In genomic region chr13:68944272-68944671, GRCh38 we compare ENCODE assay signal across 18 cellular contexts.
DNase-seq lines count a peak whose midpoint lies in the region; ATAC-seq and TF ChIP-seq lines count a peak whose summit lies in the region.
"Had no signal": no experiment of that assay in that cellular context is flagged by ENCODE, and none has a peak within 500 bp of the region (broad histone marks: within the 10 kb centered on the region; RNA-seq: fewer than 3 reads in every experiment).

No MANE protein-coding gene starts in this region.

- no peak for TF ChIP-seq CTCF in GM20000 (IDR thresholded peaks at IDR 0.05; ENCODE audit: extremely low read depth, missing control alignments)

- H3K4me2 ChIP-seq in Karpas-422 (ENCODE audit: low read depth, low read length, poor library complexity, severe bottlenecking) (no peak overlapping the region), mesendoderm (ENCODE audit: low read length) (no peak overlapping the region)
- H3K4me2 ChIP-seq: BLaER1, GM23338 had no signal

- no peak overlapping the region for H3K18ac ChIP-seq in mesendoderm (ENCODE audit: low read length)

- H3K79me2 ChIP-seq in Karpas-422 (ENCODE audit: low read length) (no peaks in the 10 kb centered on the region), mesendoderm (ENCODE audit: control insufficient read depth, insufficient read depth, low read length) (no peaks in the 10 kb centered on the region)

- no peak overlapping the region for H3K23ac ChIP-seq in mesendoderm (ENCODE audit: low read length)

- no peak overlapping the region for H4K5ac ChIP-seq in mesendoderm (ENCODE audit: low read length)

- H3K9ac ChIP-seq in Karpas-422 (ENCODE audit: low read length) (no peak overlapping the region), mesendoderm (ENCODE audit: low read length) (no peak overlapping the region)
- H3K9ac ChIP-seq: BLaER1 had no signal

- no CpG with 5 or more reads among the region's 2 CpGs for WGBS in mesendoderm (ENCODE audit: extremely low coverage, insufficient coverage, low lambda C conversion rate)

- no peak overlapping the region for H2BK120ac ChIP-seq in mesendoderm (ENCODE audit: low read depth, low read length)

- no peak for ATAC-seq in stimulated activated naive CD8-positive, alpha-beta T cell treated with anti-CD3 and anti-CD28 coated beads, Interleukin-15, Interleukin-2, amounts not matched to agents 100 U/mL and 50 U/mL, for 24 hours
- ATAC-seq: GM23338, HCT116 had no signal

- no peak overlapping the region for H3K4ac ChIP-seq in mesendoderm (ENCODE audit: low read depth, low read length)

- H3K9me2 ChIP-seq in Karpas-422 (replicated peaks; ENCODE audit: insufficient read depth, low read length) = no peaks in the 10 kb centered on the region

- H4K20me1 ChIP-seq in Karpas-422 (ENCODE audit: insufficient read depth, low read depth, low read length) = no peaks in the 10 kb centered on the region
- H4K20me1 ChIP-seq: BLaER1 had no signal

- H3K56ac ChIP-seq in mesendoderm (ENCODE audit: low read length) = no peak overlapping the region

- H2BK5ac ChIP-seq in mesendoderm (ENCODE audit: low read length) = no peak overlapping the region

- H2BK15ac ChIP-seq in mesendoderm (replicated peaks; ENCODE audit: low read depth) = no peak overlapping the region

- H4K8ac ChIP-seq in mesendoderm (ENCODE audit: low read depth, low read length) = no peak overlapping the region

- H3K27ac ChIP-seq in Karpas-422 (ENCODE audit: low read length) = no peak overlapping the region
- no peak overlapping the region for H3K27ac ChIP-seq in mesendoderm (ENCODE audit: low read depth, low read length)
- H3K27ac ChIP-seq in SJCRH30 = no peak overlapping the region
- H3K27ac ChIP-seq: BLaER1, C4-2B had no signal

- peak; percentile 5 for DNase-seq in D341Med (ENCODE audit: low spot score)
- no peak for DNase-seq in Karpas-422
- peak; percentile 77 for DNase-seq in SK-N-DZ (ENCODE audit: low spot score)
- peak; percentile 16 for DNase-seq in mesendoderm
- no peak for DNase-seq in GM20000 (ENCODE audit: low spot score)
- DNase-seq in stimulated activated naive CD8-positive, alpha-beta T cell treated with anti-CD3 and anti-CD28 coated beads, Interleukin-15, Interleukin-2, amounts not matched to agents 100 U/mL and 50 U/mL, for 24 hours = no peak
- DNase-seq in SJCRH30 = no peak
- DNase-seq: CD4-positive, CD25-positive, alpha-beta regulatory T cell; CD8-positive, alpha-beta memory T cell; DMS53; DMS79 treated with DMSO at 0.1 percent for 48 hours; GF-D8; H9; HFFc6 had no signal

- H2AFZ ChIP-seq in Karpas-422 (ENCODE audit: low read length) = peak overlapping the region; percentile 59
- H2AFZ ChIP-seq: GM23338 had no signal

- H3K4me3 ChIP-seq in Karpas-422 (ENCODE audit: low read length) (no peak overlapping the region), mesendoderm (ENCODE audit: low read length) (no peak overlapping the region), SJCRH30 (no peak overlapping the region)
- H3K4me3 ChIP-seq: BLaER1, GM23338 had no signal

- H3K27me3 ChIP-seq in Karpas-422 (ENCODE audit: low read length) = no peaks in the 10 kb centered on the region
- H3K27me3 ChIP-seq in mesendoderm (ENCODE audit: insufficient read depth, low read length, poor library complexity) = no peaks in the 10 kb centered on the region
- H3K27me3 ChIP-seq in SJCRH30 = no peaks in the 10 kb centered on the region
- H3K27me3 ChIP-seq: BLaER1 had no signal

- H2AK5ac ChIP-seq in mesendoderm (ENCODE audit: low read length) = no peak overlapping the region

- no peaks in the 10 kb centered on the region for H3K79me1 ChIP-seq in mesendoderm (ENCODE audit: low read length)

- H3K36me3 ChIP-seq in Karpas-422 (ENCODE audit: insufficient read depth, low read length) (0 out of 2 replicates have a peak, but pooled peaks cover 4% of the 10 kb centered on the region), mesendoderm (ENCODE audit: control insufficient read depth, insufficient read depth, low read length) (no peaks in the 10 kb centered on the region), SJCRH30 (no peaks in the 10 kb centered on the region)
- H3K36me3 ChIP-seq: BLaER1 had no signal

- H3K9me3 ChIP-seq in Karpas-422 (ENCODE audit: low read length) (peaks cover 12% of the 10 kb centered on the region), SJCRH30 (replicated peaks) (no peaks in the 10 kb centered on the region)
- H3K9me3 ChIP-seq: BLaER1 had no signal

- H3K4me1 ChIP-seq in Karpas-422 (ENCODE audit: low read length) (no peaks in the 10 kb centered on the region), mesendoderm (ENCODE audit: control insufficient read depth, low read depth, low read length) (no peaks in the 10 kb centered on the region), SJCRH30 (no peaks in the 10 kb centered on the region)
- H3K4me1 ChIP-seq: BLaER1 had no signal

Comparison
In these comparisons a context has a peak if more than half of its experiments do, and no peak if none do; other contexts are left out.
1. DNase-seq: peak in D341Med (single experiment), SK-N-DZ (single experiment) and mesendoderm (single experiment); none in Karpas-422 (single experiment), GM20000 (single experiment), stimulated activated naive CD8-positive, alpha-beta T cell treated with anti-CD3 and anti-CD28 coated beads, Interleukin-15, Interleukin-2, amounts not matched to agents 100 U/mL and 50 U/mL, for 24 hours (single experiment) and SJCRH30 (0 of 2).